Comparison of ENCODE assay signal across 14 cellular contexts in the genomic region with DNA sequence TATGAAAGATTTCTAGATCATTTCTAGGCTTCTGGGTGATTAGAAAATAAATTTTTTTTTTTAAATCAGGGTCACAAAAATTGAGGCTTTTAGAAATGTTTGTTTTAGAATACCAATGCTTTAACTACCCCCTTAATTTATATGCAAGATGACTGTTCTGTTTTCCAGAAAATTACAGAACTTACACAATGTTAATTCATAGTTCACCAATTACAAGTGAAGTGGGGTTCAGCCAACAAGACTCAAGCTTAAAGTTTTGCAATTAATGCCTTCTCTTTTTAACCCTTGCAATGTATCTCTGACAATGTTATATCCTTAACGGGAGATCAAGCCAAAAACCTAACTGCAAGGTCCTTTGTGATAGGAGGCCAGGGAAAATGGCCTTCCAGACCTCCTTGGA. TPM values are rescaled to one million over a fixed set of nuclear protein-coding genes. Genes with fewer than 3 reads are reported as not detected.
A peak's percentile ranks its signal among the peaks of the same experiment; 100 is the strongest.
DNase-seq lines count a peak whose midpoint lies in the region; ATAC-seq and TF ChIP-seq lines count a peak whose summit lies in the region.
"Had no signal": no experiment of that assay in that cellular context is flagged by ENCODE, and none has a peak within 500 bp of the region (broad histone marks: within the 10 kb centered on the region; RNA-seq: fewer than 3 reads in every experiment).

No MANE protein-coding gene starts in this region.

- no peak overlapping the region for H2BK5ac ChIP-seq in trophoblast cell (ENCODE audit: low read depth, low read length, poor library complexity)

- no peak overlapping the region for H4K8ac ChIP-seq in trophoblast cell (ENCODE audit: low read depth, low read length)

- no peak overlapping the region for H3K14ac ChIP-seq in trophoblast cell (ENCODE audit: low read length)

- POLR2A ChIA-PET in PC-3 (lab: Charles Lee; ENCODE audit: unreplicated experiment), result no interaction called here

- H4K91ac ChIP-seq in trophoblast cell (ENCODE audit: low read depth, low read length), result no peak overlapping the region

- H3K4me2 ChIP-seq in PC-3 (ENCODE audit: low read length) (peak overlapping the region; percentile 30; the same call in 1 of the 2 replicates), fibroblast of lung (ENCODE audit: extremely low read depth, insufficient read depth, low read length) (peak overlapping the region; percentile 6), trophoblast cell (ENCODE audit: low read length) (no peak overlapping the region)

- H3K36me3 ChIP-seq in ACC112 (ENCODE audit: insufficient read depth, low read length) (no peaks in the 10 kb centered on the region), PC-3 (ENCODE audit: low read depth, low read length) (no peaks in the 10 kb centered on the region), fibroblast of lung (ENCODE audit: control insufficient read depth, insufficient read depth, low read length) (no peaks in the 10 kb centered on the region), rectal smooth muscle tissue (ENCODE audit: control insufficient read depth, insufficient read depth, low read length) (no peaks in the 10 kb centered on the region), trophoblast cell (ENCODE audit: control insufficient read depth in 1 of 2, insufficient read depth in 2 of 2, low read length in 2 of 2) (no peaks in the 10 kb centered on the region)

- CTCF ChIA-PET in PC-3 (lab: Charles Lee), result interaction anchor here (0.9 to 1.0 kb wide), 2 partner anchors 23 to 125 kb away, joined by 3 to 5 read pairs; no protein-coding TSS in a partner anchor

- H2BK12ac ChIP-seq in trophoblast cell (ENCODE audit: low read length), result no peak overlapping the region

- BruUV-seq in PC-3 (replicated peaks; lab: Mats Ljungman, UMichigan), result no TSS peak

- H2AFZ ChIP-seq in ACC112 (ENCODE audit: low read length, unreplicated experiment), result peak overlapping the region; percentile 59
- no peak overlapping the region; the same call in 1 of the 2 replicates for H2AFZ ChIP-seq in PC-3 (ENCODE audit: low read length)
- no peak overlapping the region for H2AFZ ChIP-seq in fibroblast of lung (ENCODE audit: low read length)
- no peak overlapping the region for H2AFZ ChIP-seq in trophoblast cell (ENCODE audit: insufficient read depth, low read length, poor library complexity)

- H3K4me1 ChIP-seq in ACC112 (ENCODE audit: control insufficient read depth, insufficient read depth, low read length, unreplicated experiment) (peaks cover 22% of the 10 kb centered on the region), PC-3 (ENCODE audit: insufficient read depth, low read length) (peaks cover 20% of the 10 kb centered on the region), fibroblast of lung (ENCODE audit: control insufficient read depth, extremely low read depth, insufficient read depth, low read length) (peaks cover 28% of the 10 kb centered on the region), rectal smooth muscle tissue (ENCODE audit: control insufficient read depth, insufficient read depth, low read length) (peaks cover 50% of the 10 kb centered on the region), trophoblast cell (ENCODE audit: control insufficient read depth in 1 of 2, insufficient read depth in 2 of 2, low read length in 2 of 2) (peaks cover 3 to 7% of the 10 kb centered on the region in 2 experiments)

- H3K4me3 ChIP-seq in ACC112 (ENCODE audit: low read depth, low read length), result no peak overlapping the region
- no peak overlapping the region for H3K4me3 ChIP-seq in PC-3 (ENCODE audit: low read length)
- peak overlapping the region in 1 of 4 experiments; percentile 67 for H3K4me3 ChIP-seq in fibroblast of lung (replicated peaks in 1 of 4; ENCODE audit: control extremely low read depth in 1 of 4, insufficient read depth in 1 of 4, low read depth in 3 of 4, low read length in 4 of 4)
- no peak overlapping the region for H3K4me3 ChIP-seq in rectal smooth muscle tissue (ENCODE audit: low read length)
- H3K4me3 ChIP-seq in trophoblast cell (ENCODE audit: low read depth, low read length), result no peak overlapping the region

- H3K9me2 ChIP-seq in PC-3 (replicated peaks; ENCODE audit: low read length), result no peaks in the 10 kb centered on the region

- no CpG with 5 or more reads among the region's 1 CpG for WGBS in trophoblast cell (ENCODE audit: extremely low coverage, insufficient coverage, insufficient read length)

- no peak for ATAC-seq in PC-3
- ATAC-seq in HG03571 (IDR thresholded peaks at IDR 0.05; ENCODE audit: unreplicated experiment), result no peak
- ATAC-seq in GM18520 (IDR thresholded peaks at IDR 0.05; ENCODE audit: unreplicated experiment), result no peak
- no peak for ATAC-seq in omental fat pad (ENCODE audit: low FRiP score)

- H3K9me3 ChIP-seq in PC-3 (ENCODE audit: low read length) (no peaks in the 10 kb centered on the region), fibroblast of lung (ENCODE audit: control insufficient read depth, insufficient read depth, low read depth, low read length) (no peaks in the 10 kb centered on the region), trophoblast cell (ENCODE audit: insufficient read depth, low read depth, low read length) (no peaks in the 10 kb centered on the region)

- H4K20me1 ChIP-seq in PC-3 (ENCODE audit: low read length), result no peaks in the 10 kb centered on the region
- H4K20me1 ChIP-seq in fibroblast of lung (ENCODE audit: control insufficient read depth, extremely low read depth, insufficient read depth, low read length), result no peaks in the 10 kb centered on the region

- no peak overlapping the region for H3K4ac ChIP-seq in trophoblast cell (ENCODE audit: low read depth, low read length)

- H3K23ac ChIP-seq in trophoblast cell (ENCODE audit: low read length), result no peak overlapping the region

- no peak overlapping the region for H2BK120ac ChIP-seq in trophoblast cell (ENCODE audit: insufficient read depth, low read length, poor library complexity)

- H3K9ac ChIP-seq in PC-3 (ENCODE audit: low read length), result no peak overlapping the region
- no peak overlapping the region for H3K9ac ChIP-seq in fibroblast of lung (ENCODE audit: insufficient read depth, low read length)
- H3K9ac ChIP-seq in rectal smooth muscle tissue (ENCODE audit: low read length), result no peak overlapping the region
- H3K9ac ChIP-seq in trophoblast cell (ENCODE audit: low read length), result no peak overlapping the region

- no peak for TF ChIP-seq CTCF in PC-3 (conservative IDR thresholded peaks at IDR 0.05; ENCODE audit: low read depth, low read length)
- TF ChIP-seq CTCF in fibroblast of lung (conservative IDR thresholded peaks at IDR 0.05 in 1 of 2, IDR thresholded peaks at IDR 0.05 in 1 of 2; ENCODE audit: low read depth in 1 of 2, low read length in 2 of 2), result no peak
- no peak for TF ChIP-seq CTCF in omental fat pad (IDR thresholded peaks at IDR 0.05)

- no peak overlapping the region for H4K12ac ChIP-seq in trophoblast cell (ENCODE audit: low read depth, low read length)

- no peak overlapping the region for H2AK5ac ChIP-seq in trophoblast cell (ENCODE audit: low read length)

- H3K18ac ChIP-seq in trophoblast cell (ENCODE audit: low read length), result no peak overlapping the region

- no peaks in the 10 kb centered on the region for H3F3A ChIP-seq in PC-3 (ENCODE audit: low read length, unreplicated experiment)

- H3K79me2 ChIP-seq in ACC112 (ENCODE audit: control insufficient read depth, insufficient read depth, low read length, unreplicated experiment), result no peaks in the 10 kb centered on the region
- no peaks in the 10 kb centered on the region for H3K79me2 ChIP-seq in PC-3 (ENCODE audit: low read length)
- H3K79me2 ChIP-seq in fibroblast of lung (ENCODE audit: control insufficient read depth, insufficient read depth, low read length), result no peaks in the 10 kb centered on the region
- no peaks in the 10 kb centered on the region for H3K79me2 ChIP-seq in trophoblast cell (ENCODE audit: control insufficient read depth, insufficient read depth, low read length, poor library complexity)

- H3K27ac ChIP-seq in ACC112 (ENCODE audit: low read depth, low read length) (peak overlapping the region; percentile 69), PC-3 (ENCODE audit: low read length) (peak overlapping the region; percentile 8; the same call in 1 of the 2 replicates), fibroblast of lung (ENCODE audit: insufficient read depth, low read length) (peak overlapping the region; percentile 85), rectal smooth muscle tissue (ENCODE audit: low read depth, low read length) (peak overlapping the region; percentile 76), trophoblast cell (ENCODE audit: low read depth, low read length) (no peak overlapping the region)

- H3K27me3 ChIP-seq in ACC112 (ENCODE audit: insufficient read depth, low read length) (no peaks in the 10 kb centered on the region), PC-3 (ENCODE audit: low read length) (no peaks in the 10 kb centered on the region), fibroblast of lung (ENCODE audit: control insufficient read depth, insufficient read depth, low read length) (no peaks in the 10 kb centered on the region), rectal smooth muscle tissue (ENCODE audit: control insufficient read depth, insufficient read depth, low read length) (no peaks in the 10 kb centered on the region), trophoblast cell (ENCODE audit: insufficient read depth, low read length) (no peaks in the 10 kb centered on the region)

- no peak for DNase-seq in PC-3
- DNase-seq in fibroblast of lung (ENCODE audit: low read depth in 2 of 2), result peak in 1 of 2 donors; percentile 35
- no peak for DNase-seq in trophoblast cell
- no peak for DNase-seq in omental fat pad (ENCODE audit: low spot score)
- DNase-seq: activated naive CD8-positive, alpha-beta T cell treated with anti-CD3 and anti-CD28 coated beads, Interleukin-2, amount 10 ng/mL, durations not matched to agents 7 days and 5 days had no signal

- intact Hi-C loops in PC-3 (cut with micrococcal nuclease), result no loop called here

- H3K79me1 ChIP-seq in trophoblast cell (ENCODE audit: low read length), result peaks cover 2% of the 10 kb centered on the region

RNA-seq across cellular contexts. Expression of a gene that starts 5.6 kb away (rescaled TPM):
- not detected in 2 replicates for total RNA-seq in PC-3 (2014; rRNA removed)
- 4.5 and 4.9 TPM in 2 replicates for total RNA-seq in fibroblast of lung
- polyA plus RNA-seq in fibroblast of lung, result 2.8 and 13.9 TPM in 2 replicates
- polyA plus RNA-seq in fibroblast of lung (2012), result 5.7 and 39.6 TPM in 2 replicates
- 5.6 and 37.3 TPM in 2 replicates for polyA minus RNA-seq in fibroblast of lung (ENCODE audit: low replicate concordance)
- 2.3 and 2.4 TPM in 2 replicates for polyA plus RNA-seq in trophoblast cell (2013)
- total RNA-seq in omental fat pad, result 100 to 1,000 TPM in 1 of 4 donors, 10 to 100 TPM in 3; 67.3 to 115 (median 83.2) TPM
- total RNA-seq: activated CD4-positive, alpha-beta T cell treated with anti-CD3 and anti-CD28 coated beads for 36 hours; activated naive CD8-positive, alpha-beta T cell treated with anti-CD3 and anti-CD28 coated beads, Interleukin-2, amount 10 ng/mL, durations not matched to agents 7 days and 5 days; naive thymus-derived CD8-positive, alpha-beta T cell; T-helper 1 cell treated with Interleukin-12 subunit alpha and Interleukin-12 subunit beta and Interleukin-4 antibody, amounts not matched to agents 30 ng/mL and 1 ng/mL, for 36 hours had no signal
- polyA plus RNA-seq: IgD-negative memory B cell; naive thymus-derived CD8-positive, alpha-beta T cell had no signal

RNA-seq across cellular contexts. Expression of a gene that starts 12.8 kb away (rescaled TPM):
- total RNA-seq in PC-3 (2014; rRNA removed), result not detected in 2 replicates
- total RNA-seq in fibroblast of lung, result not detected in 2 replicates
- polyA plus RNA-seq in fibroblast of lung, result not detected in 2 replicates
- polyA plus RNA-seq in fibroblast of lung (2012), result not detected in 2 replicates
- not detected in 2 replicates for polyA minus RNA-seq in fibroblast of lung (ENCODE audit: low replicate concordance)
- 0.47 TPM in 2 replicates for polyA plus RNA-seq in trophoblast cell (2013)
- not detected for total RNA-seq in omental fat pad
- total RNA-seq: activated CD4-positive, alpha-beta T cell treated with anti-CD3 and anti-CD28 coated beads for 36 hours; activated naive CD8-positive, alpha-beta T cell treated with anti-CD3 and anti-CD28 coated beads, Interleukin-2, amount 10 ng/mL, durations not matched to agents 7 days and 5 days; naive thymus-derived CD8-positive, alpha-beta T cell; T-helper 1 cell treated with Interleukin-12 subunit alpha and Interleukin-12 subunit beta and Interleukin-4 antibody, amounts not matched to agents 30 ng/mL and 1 ng/mL, for 36 hours had no signal
- polyA plus RNA-seq: IgD-negative memory B cell; naive thymus-derived CD8-positive, alpha-beta T cell; small intestine had no signal

Comparison
In these comparisons a context has a peak if more than half of its experiments do, and no peak if none do; other contexts are left out.
1. RNA of a gene that starts 5.6 kb away (total RNA-seq): 67.3 to 115 TPM in omental fat pad; 4.5 to 4.9 TPM in fibroblast of lung and not detected in PC-3; every median in the first group is over 10 times any median in the second.